In genomic region chr14:52547526-52547925, GRCh38 we compare ENCODE assay signal across 15 cellular contexts. TPM values are rescaled to one million over a fixed set of nuclear protein-coding genes. Genes with fewer than 3 reads are reported as not detected.
"Had no signal": no experiment of that assay in that cellular context is flagged by ENCODE, and none has a peak within 500 bp of the region (broad histone marks: within the 10 kb centered on the region; RNA-seq: fewer than 3 reads in every experiment).

No MANE protein-coding gene starts in this region.

- H3K4me3 Mint-ChIP-seq: activated CD8-positive, alpha-beta memory T cell treated with anti-CD3 and anti-CD28 coated beads, Interleukin-2, amount 10 ng/mL, durations not matched to agents 7 days and 5 days; activated naive CD8-positive, alpha-beta T cell treated with anti-CD3 and anti-CD28 coated beads, Interleukin-2, amount 10 ng/mL, durations not matched to agents 7 days and 5 days; naive thymus-derived CD4-positive, alpha-beta T cell; T-helper 17 cell had no signal

- H3K27ac Mint-ChIP-seq: activated CD8-positive, alpha-beta memory T cell treated with anti-CD3 and anti-CD28 coated beads, Interleukin-2, amount 10 ng/mL, durations not matched to agents 7 days and 5 days; activated naive CD8-positive, alpha-beta T cell treated with anti-CD3 and anti-CD28 coated beads, Interleukin-2, amount 10 ng/mL, durations not matched to agents 7 days and 5 days; T-helper 17 cell had no signal

- H3K4me1 ChIP-seq: foreskin keratinocyte had no signal

- H3K9me3 ChIP-seq: esophagus squamous epithelium, heart left ventricle, right lobe of liver, spleen, suprapubic skin had no signal

- ATAC-seq: activated CD8-positive, alpha-beta memory T cell treated with anti-CD3 and anti-CD28 coated beads, Interleukin-2, amount 10 ng/mL, durations not matched to agents 7 days and 5 days; foreskin keratinocyte; heart left ventricle; naive thymus-derived CD4-positive, alpha-beta T cell; T-helper 17 cell had no signal

- H3K27me3 Mint-ChIP-seq: activated CD8-positive, alpha-beta memory T cell treated with anti-CD3 and anti-CD28 coated beads, Interleukin-2, amount 10 ng/mL, durations not matched to agents 7 days and 5 days; activated naive CD8-positive, alpha-beta T cell treated with anti-CD3 and anti-CD28 coated beads, Interleukin-2, amount 10 ng/mL, durations not matched to agents 7 days and 5 days; naive thymus-derived CD4-positive, alpha-beta T cell; T-helper 17 cell had no signal

- DNase-seq: activated CD8-positive, alpha-beta memory T cell treated with anti-CD3 and anti-CD28 coated beads, Interleukin-2, amount 10 ng/mL, durations not matched to agents 7 days and 5 days; activated gamma-delta T cell treated with Interleukin-2 at 50 U/mL for 16 hours; activated naive CD8-positive, alpha-beta T cell treated with anti-CD3 and anti-CD28 coated beads, Interleukin-2, amount 10 ng/mL, durations not matched to agents 7 days and 5 days; activated T-cell treated with anti-CD3 and anti-CD28 coated beads, Interleukin-2, amount 50 U/mL, for 48 hours; anterior cingulate cortex; esophagus squamous epithelium; heart left ventricle; naive thymus-derived CD4-positive, alpha-beta T cell; right lobe of liver; spleen; stimulated activated CD4-positive, alpha-beta T cell treated with anti-CD3 and anti-CD28 coated beads, Interleukin-1b, Interleukin-23, amount 100 ng/mL, for 48 hours; stimulated activated naive CD4-positive, alpha-beta T cell; T-helper 17 cell had no signal

- H3K27me3 ChIP-seq: esophagus squamous epithelium, foreskin keratinocyte, heart left ventricle, right lobe of liver, spleen, suprapubic skin had no signal

- H3K27ac ChIP-seq: esophagus squamous epithelium, foreskin keratinocyte, heart left ventricle, right lobe of liver, spleen, suprapubic skin had no signal

- H3K9me3 Mint-ChIP-seq: activated naive CD8-positive, alpha-beta T cell treated with anti-CD3 and anti-CD28 coated beads, Interleukin-2, amount 10 ng/mL, durations not matched to agents 7 days and 5 days; naive thymus-derived CD4-positive, alpha-beta T cell had no signal

RNA-seq across cellular contexts. Expression of gene GPR137C, which starts 5.1 kb away (rescaled TPM):
- polyA plus RNA-seq: naive thymus-derived CD4-positive, alpha-beta T cell had no signal
